ENCODE assay signal across 14 cellular contexts in the genomic region with DNA sequence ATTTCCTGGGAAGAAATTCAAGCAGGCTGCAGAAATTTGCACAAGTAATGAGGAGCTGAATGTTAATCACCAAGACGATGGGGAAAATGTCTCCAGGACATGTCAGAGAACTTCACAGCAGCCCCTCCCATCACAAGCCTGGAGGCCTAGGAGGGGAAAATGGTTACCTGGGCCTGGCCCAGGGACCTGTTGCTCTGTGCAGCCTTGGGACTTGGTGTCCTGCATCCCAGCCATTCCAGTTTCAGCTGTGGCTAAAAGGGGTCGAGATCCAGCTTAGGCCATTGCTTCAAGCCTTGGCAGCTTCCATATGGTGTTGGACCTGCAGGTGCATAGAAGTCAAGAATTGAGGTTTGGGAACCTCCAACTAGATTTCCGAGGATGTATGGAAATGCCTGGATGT. TPM values are rescaled to one million over a fixed set of nuclear protein-coding genes. Genes with fewer than 3 reads are reported as not detected.
A peak's percentile ranks its signal among the peaks of the same experiment; 100 is the strongest.
DNase-seq lines count a peak whose midpoint lies in the region; TF ChIP-seq lines count a peak whose summit lies in the region.
"Not testable (repeated sequence)": the region's sequence is repeated elsewhere in the genome, so short reads cannot be mapped to it uniquely, and the experiment has no call there.
"Had no signal": no experiment of that assay in that cellular context is flagged by ENCODE, and none has a peak within 500 bp of the region (broad histone marks: within the 10 kb centered on the region; RNA-seq: fewer than 3 reads in every experiment).

No MANE protein-coding gene starts in this region.

- H3K23me2 ChIP-seq in H9 (ENCODE audit: insufficient read length, low read depth, low read length, poor library complexity, severe bottlenecking) = not testable (repeated sequence)

- H2BK15ac ChIP-seq in H9 (ENCODE audit: low read depth, low read length) = not testable (repeated sequence)

- not testable (repeated sequence) for H3K23ac ChIP-seq in H9 (ENCODE audit: insufficient read length, low read depth, low read length)

- not testable (repeated sequence) for H3K27ac ChIP-seq in H9 (ENCODE audit: insufficient read length, low read depth, low read length); vagina

- peaks cover 29 to 30% of the 10 kb centered on the region in 2 experiments for H3K9me3 Mint-ChIP-seq in H9
- H3K9me3 Mint-ChIP-seq in activated CD4-positive, alpha-beta T cell treated with anti-CD3 and anti-CD28 coated beads, Interleukin-2, amount 10 ng/mL, durations not matched to agents 7 days and 5 days = peaks cover 19% of the 10 kb centered on the region
- H3K9me3 Mint-ChIP-seq in endothelial cell (ENCODE audit: unreplicated experiment); type B pancreatic cell: not testable (repeated sequence)

- not testable (repeated sequence) for H2AK5ac ChIP-seq in H9 (ENCODE audit: insufficient read length, low read length)

- H3T11ph ChIP-seq in H9 (ENCODE audit: low read length) = not testable (repeated sequence)

- H3K27ac Mint-ChIP-seq in H9; activated CD4-positive, alpha-beta T cell treated with anti-CD3 and anti-CD28 coated beads, Interleukin-2, amount 10 ng/mL, durations not matched to agents 7 days and 5 days; type B pancreatic cell: not testable (repeated sequence)
- peak overlapping the region; percentile 0 for H3K27ac Mint-ChIP-seq in endothelial cell (ENCODE audit: unreplicated experiment)

- CTCF ChIA-PET in activated CD4-positive, alpha-beta T cell treated with anti-CD3 and anti-CD28 coated beads, Interleukin-2, amount 10 ng/mL, durations not matched to agents 7 days and 5 days (lab: Charles Lee) = interaction anchor here (1.2 to 1.6 kb wide), 2 partner anchors 9 to 50 kb away, joined by 3 read pairs; no protein-coding TSS in a partner anchor

- not testable (repeated sequence) for H3K14ac ChIP-seq in H9 (ENCODE audit: insufficient read depth, low read length)

- peaks cover 9 to 26% (median 14%) of the 10 kb centered on the region in 3 experiments for H3K36me3 Mint-ChIP-seq in H9 (ENCODE audit: insufficient read depth in 1 of 3, low read depth in 3 of 3)
- H3K36me3 Mint-ChIP-seq in activated CD4-positive, alpha-beta T cell treated with anti-CD3 and anti-CD28 coated beads, Interleukin-2, amount 10 ng/mL, durations not matched to agents 7 days and 5 days (ENCODE audit: low read depth) = peaks cover 21% of the 10 kb centered on the region
- not testable (repeated sequence) for H3K36me3 Mint-ChIP-seq in endothelial cell (ENCODE audit: low read depth, unreplicated experiment); type B pancreatic cell

- not testable (repeated sequence) for H3K4me3 Mint-ChIP-seq in H9; activated CD4-positive, alpha-beta T cell treated with anti-CD3 and anti-CD28 coated beads, Interleukin-2, amount 10 ng/mL, durations not matched to agents 7 days and 5 days; endothelial cell (ENCODE audit: unreplicated experiment); type B pancreatic cell

- H2AFZ ChIP-seq in H9 (ENCODE audit: low read length) = not testable (repeated sequence)

- not testable (repeated sequence) for H3K4ac ChIP-seq in H9 (ENCODE audit: low read depth, low read length)

- H3K4me1 Mint-ChIP-seq in H9; endothelial cell (ENCODE audit: unreplicated experiment); type B pancreatic cell (ENCODE audit: unreplicated experiment): not testable (repeated sequence)
- H3K4me1 Mint-ChIP-seq in activated CD4-positive, alpha-beta T cell treated with anti-CD3 and anti-CD28 coated beads, Interleukin-2, amount 10 ng/mL, durations not matched to agents 7 days and 5 days = peaks cover 27% of the 10 kb centered on the region

- H3K56ac ChIP-seq in H9 (ENCODE audit: insufficient read length, low read depth, low read length) = not testable (repeated sequence)

- not testable (repeated sequence) for H3K18ac ChIP-seq in H9 (ENCODE audit: insufficient read length, low read depth, low read length)

- not testable (repeated sequence) for H4K5ac ChIP-seq in H9 (ENCODE audit: insufficient read length, low read depth, low read length)

- H4K91ac ChIP-seq in H9 (ENCODE audit: insufficient read length, low read depth, low read length) = not testable (repeated sequence)

- not testable (repeated sequence) for H3K27me3 Mint-ChIP-seq in H9 (ENCODE audit: low read depth); activated CD4-positive, alpha-beta T cell treated with anti-CD3 and anti-CD28 coated beads, Interleukin-2, amount 10 ng/mL, durations not matched to agents 7 days and 5 days; endothelial cell (ENCODE audit: unreplicated experiment); type B pancreatic cell

- H2BK120ac ChIP-seq in H9 (ENCODE audit: low read depth, low read length, poor library complexity, severe bottlenecking) = not testable (repeated sequence)

- H3K4me3 ChIP-seq in vagina = not testable (repeated sequence)

- H2BK12ac ChIP-seq in H9 (ENCODE audit: insufficient read length, low read depth, low read length) = not testable (repeated sequence)

- H3K4me2 ChIP-seq in H9 (ENCODE audit: insufficient read depth, insufficient read length, low read length) = not testable (repeated sequence)

- POLR2A ChIA-PET in activated CD4-positive, alpha-beta T cell treated with anti-CD3 and anti-CD28 coated beads, Interleukin-2, amount 10 ng/mL, durations not matched to agents 7 days and 5 days (lab: Charles Lee) = not testable (repeated sequence)

- not testable (repeated sequence) for H3K9me3 ChIP-seq in H9 (ENCODE audit: control insufficient read depth, low read depth, low read length); vagina

- not testable (repeated sequence) for H2BK20ac ChIP-seq in H9 (ENCODE audit: low read depth, low read length, poor library complexity, severe bottlenecking)

- DNase-seq in H9 = peak; percentile 9
- peak; percentile 0 for DNase-seq in activated CD4-positive, alpha-beta T cell treated with anti-CD3 and anti-CD28 coated beads, Interleukin-2, amount 10 ng/mL, durations not matched to agents 7 days and 5 days
- DNase-seq in activated CD8-positive, alpha-beta memory T cell treated with anti-CD3 and anti-CD28 coated beads, Interleukin-2, amount 50 U/mL, for 48 hours = peak; percentile 32
- not testable (repeated sequence) for DNase-seq in endothelial cell (ENCODE audit: low spot score)
- peak; percentile 13 for DNase-seq in islet precursor cell
- peak; percentile 1 for DNase-seq in stimulated activated CD4-positive, alpha-beta T cell treated with anti-CD3 and anti-CD28 coated beads, Interleukin-4, amount 100 ng/mL, for 24 hours
- peak; percentile 22 for DNase-seq in type B pancreatic cell (ENCODE audit: extremely low spot score, unreplicated experiment)
- peak; percentile 34 to 83 for DNase-seq in vagina (ENCODE audit: extremely low spot score in 2 of 2)

- intact Hi-C loops in vagina (cut with DNase I) = not testable (repeated sequence)

- not testable (repeated sequence) for H3K36me3 ChIP-seq in vagina

- not testable (repeated sequence) for H4K20me1 ChIP-seq in H9 (ENCODE audit: control insufficient read depth, insufficient read depth, insufficient read length)

- not testable (repeated sequence) for H3K79me2 ChIP-seq in H9 (ENCODE audit: insufficient read depth, low read length)

- H3K4me1 ChIP-seq in H9 (ENCODE audit: insufficient read depth, low read length); vagina: not testable (repeated sequence)

- H3K9ac ChIP-seq in H9 (ENCODE audit: extremely low read depth, insufficient read length, low read length) = not testable (repeated sequence)

- not testable (repeated sequence) for H2BK5ac ChIP-seq in H9 (ENCODE audit: insufficient read length, low read length)

- not testable (repeated sequence) for H3K79me1 ChIP-seq in H9 (ENCODE audit: insufficient read depth, low read depth, low read length, poor library complexity, severe bottlenecking)

- TF ChIP-seq CTCF in H9 (conservative IDR thresholded peaks at IDR 0.05); endothelial cell (IDR thresholded peaks at IDR 0.05; ENCODE audit: unreplicated experiment); type B pancreatic cell (conservative IDR thresholded peaks at IDR 0.05); vagina (IDR thresholded peaks at IDR 0.05): not testable (repeated sequence)

- H3K27me3 ChIP-seq in H9 (ENCODE audit: insufficient read depth, low read length); vagina: not testable (repeated sequence)

- TF ChIP-seq POLR2A in vagina (IDR thresholded peaks at IDR 0.05) = not testable (repeated sequence)

- WGBS in H9 (ENCODE audit: extremely low coverage, insufficient read length, low lambda C conversion rate) = no CpG with 5 or more reads among the region's 3 CpGs

- H4K8ac ChIP-seq in H9 (replicated peaks; ENCODE audit: insufficient read length, low read depth, low read length) = not testable (repeated sequence)

RNA-seq across cellular contexts. Expression of gene ENPP6, which starts 59.3 kb away (rescaled TPM):
- 0.09 TPM in 1 of 2 replicates, not detected in the other for total RNA-seq in H9 (2021)
- under 1 TPM; 0.47 to 0.75 TPM for total RNA-seq in activated CD4-positive, alpha-beta T cell treated with anti-CD3 and anti-CD28 coated beads, Interleukin-2, amount 10 ng/mL, durations not matched to agents 7 days and 5 days
- total RNA-seq in endothelial cell (ENCODE audit: unreplicated experiment) = 0.41 TPM
- 0.51 TPM in 1 of 2 replicates, not detected in the other for total RNA-seq in type B pancreatic cell (ENCODE audit: low replicate concordance)
- total RNA-seq in vagina = 0.98 TPM
- total RNA-seq: A172; B cell; Caco-2; Calu3; CD4-positive, alpha-beta T cell; CD8-positive, alpha-beta T cell had no signal
